In the genomic region with DNA sequence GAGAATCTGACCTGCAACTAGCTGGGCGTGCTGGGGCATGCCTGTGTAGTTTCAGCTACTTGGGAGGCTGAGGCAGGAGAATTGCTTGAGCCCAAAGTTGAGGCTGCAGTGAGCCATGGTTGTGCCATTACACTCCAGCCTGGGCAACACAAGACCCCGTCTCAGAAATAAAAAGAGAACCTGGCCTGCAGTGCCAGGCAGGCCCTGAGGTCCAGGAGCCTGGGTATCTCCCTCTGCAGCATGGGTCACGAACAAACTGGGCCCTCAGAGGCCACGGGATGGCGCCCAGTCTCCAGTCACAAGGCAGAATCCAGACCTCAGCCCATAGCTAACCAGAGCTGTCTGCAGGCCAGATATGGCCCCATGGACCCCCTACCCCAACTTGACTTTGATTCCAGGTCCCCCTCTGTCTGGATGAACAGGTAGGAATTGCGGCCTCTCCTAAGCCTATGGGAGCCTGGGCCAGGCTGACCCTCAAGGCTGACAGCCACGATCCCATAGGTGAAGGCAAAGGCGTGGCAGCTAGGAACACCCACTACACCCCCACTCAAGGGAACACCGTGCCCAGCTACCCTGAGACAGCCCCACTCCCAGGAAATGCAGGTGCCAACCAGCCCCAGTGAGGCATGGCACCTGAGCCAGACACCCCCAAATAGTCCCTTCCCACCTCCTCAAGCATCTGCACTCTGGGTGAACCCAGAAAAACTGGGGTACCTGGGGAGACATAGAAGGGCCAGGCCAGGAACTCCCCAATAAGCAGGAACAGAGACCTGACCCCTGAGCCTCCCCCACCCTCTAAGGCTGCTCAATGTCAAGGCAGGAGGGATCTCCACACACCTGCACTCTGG, we compare ENCODE assay signal across 8 cellular contexts. TPM values are rescaled to one million over a fixed set of nuclear protein-coding genes. Genes with fewer than 3 reads are reported as not detected.
DNase-seq lines count a peak whose midpoint lies in the region; ATAC-seq and TF ChIP-seq lines count a peak whose summit lies in the region.

No MANE protein-coding gene starts in this region.

- H3K4me3 Mint-ChIP-seq in CD8-positive, alpha-beta memory T cell: peak overlapping the region; percentile 97 to 100 (median 99)

- intact Hi-C loops in esophagus squamous epithelium (cut with DNase I): no loop called here

- H3K9me2 ChIP-seq in neural cell (ENCODE audit: insufficient read depth, low read length): no peaks in the 10 kb centered on the region

- CTCF ChIA-PET in CD8-positive, alpha-beta memory T cell (lab: Charles Lee): interaction anchor here (1.1 to 1.9 kb wide), 6 partner anchors 10 to 139 kb away, joined by 3 to 31 read pairs (median 4); no protein-coding TSS in a partner anchor

- peaks cover 14% of the 10 kb centered on the region for H3F3A ChIP-seq in neural cell (ENCODE audit: insufficient read depth, low read length, poor library complexity, severe bottlenecking)

- TF ChIP-seq EP300 in neural cell (conservative IDR thresholded peaks at IDR 0.05; ENCODE audit: poor library complexity, severe bottlenecking): no peak

- peak overlapping the region; percentile 85 to 98 (median 94) for H3K27ac Mint-ChIP-seq in CD8-positive, alpha-beta memory T cell

- H3K4me1 ChIP-seq in CD8-positive, alpha-beta memory T cell (ENCODE audit: insufficient read depth, low read length): peaks cover 29% of the 10 kb centered on the region
- peaks cover 26 to 43% (median 26%) of the 10 kb centered on the region in 3 donors for H3K4me1 ChIP-seq in esophagus squamous epithelium

- no peak for TF ChIP-seq RAD21 in neural cell (conservative IDR thresholded peaks at IDR 0.05)

- peaks cover 24 to 54% (median 26%) of the 10 kb centered on the region in 3 donors for H3K36me3 Mint-ChIP-seq in CD8-positive, alpha-beta memory T cell

- no peaks in the 10 kb centered on the region for H3K9me3 ChIP-seq in CD8-positive, alpha-beta memory T cell (ENCODE audit: low read length)
- H3K9me3 ChIP-seq in esophagus squamous epithelium: peaks cover 0 to 3% (median 0%) of the 10 kb centered on the region in 3 donors
- H3K9me3 ChIP-seq in neural cell (ENCODE audit: low read length): no peaks in the 10 kb centered on the region

- peak overlapping the region; percentile 90 for H3K4me2 ChIP-seq in neural cell (ENCODE audit: low read length)

- peaks cover 51% of the 10 kb centered on the region for H4K20me1 ChIP-seq in neural cell (ENCODE audit: insufficient read depth)

- peak overlapping the region; percentile 86 for H3K4me3 ChIP-seq in CD8-positive, alpha-beta memory T cell (ENCODE audit: low read length)
- H3K4me3 ChIP-seq in esophagus squamous epithelium (peak overlapping the region; percentile 4 to 99 (median 82)), neural cell (ENCODE audit: low read length) (peak overlapping the region; percentile 97)

- TF ChIP-seq POLR2A in esophagus squamous epithelium (IDR thresholded peaks at IDR 0.05): peak in 3 of 4 donors; percentile 7 to 63 (median 28)

- peaks cover 40% of the 10 kb centered on the region for H3K36me3 ChIP-seq in CD8-positive, alpha-beta memory T cell (ENCODE audit: insufficient read depth, low read length)
- peaks cover 34 to 55% (median 45%) of the 10 kb centered on the region in 3 donors for H3K36me3 ChIP-seq in esophagus squamous epithelium
- H3K36me3 ChIP-seq in neural cell (ENCODE audit: insufficient read depth, low read length): peaks cover 26% of the 10 kb centered on the region

- no peak overlapping the region for H3K27ac ChIP-seq in CD8-positive, alpha-beta memory T cell (ENCODE audit: low read depth, low read length)
- H3K27ac ChIP-seq in esophagus squamous epithelium: peak overlapping the region; percentile 65 to 100 (median 90)
- H3K27ac ChIP-seq in neural cell (ENCODE audit: low read length): peak overlapping the region; percentile 29

- peak in 3 of 5 donors; percentile 29 to 57 (median 37) for DNase-seq in CD8-positive, alpha-beta memory T cell
- peak; percentile 75 for DNase-seq in HT1080 (ENCODE audit: low read depth)
- peak; percentile 45 for DNase-seq in activated CD4-positive, alpha-beta T cell treated with anti-CD3 and anti-CD28 coated beads, Interleukin-2, amount 50 U/mL, for 1 hour
- no peak for DNase-seq in esophagus squamous epithelium (lab: John Stamatoyannopoulos, UW)
- DNase-seq in NCI-H446 treated with DMSO at 0.1 percent for 48 hours (lab: John Stamatoyannopoulos, UW): no peak

- POLR2A ChIA-PET in CD8-positive, alpha-beta memory T cell (lab: Charles Lee): interaction anchor here (0.6 to 3.2 kb wide), 4 partner anchors 14 to 139 kb away, joined by 3 to 29 read pairs (median 5); no protein-coding TSS in a partner anchor

- TF ChIP-seq CTCF in esophagus squamous epithelium (IDR thresholded peaks at IDR 0.05): peak in 3 of 6 experiments; percentile 5 to 12 (median 7)
- TF ChIP-seq CTCF in neural cell (IDR thresholded peaks at IDR 0.05; ENCODE audit: poor library complexity, severe bottlenecking): no peak

- ATAC-seq in HG02610 (IDR thresholded peaks at IDR 0.05; ENCODE audit: unreplicated experiment) (no peak), GM21529 (IDR thresholded peaks at IDR 0.05; ENCODE audit: unreplicated experiment) (no peak)

- WGBS in esophagus squamous epithelium, 2 donors: 39 to 40% methylated on average over 4 to 5 of the region's 9 CpGs

- H3K9me3 Mint-ChIP-seq in CD8-positive, alpha-beta memory T cell: peaks cover 0 to 14% (median 0%) of the 10 kb centered on the region in 5 donors

- peaks cover 37 to 56% (median 46%) of the 10 kb centered on the region in 3 donors for H3K4me1 Mint-ChIP-seq in CD8-positive, alpha-beta memory T cell

- no peaks in the 10 kb centered on the region for H3K27me3 ChIP-seq in CD8-positive, alpha-beta memory T cell (ENCODE audit: insufficient read depth, low read length, poor library complexity, severe bottlenecking)
- H3K27me3 ChIP-seq in esophagus squamous epithelium: no peaks in the 10 kb centered on the region
- no peaks in the 10 kb centered on the region for H3K27me3 ChIP-seq in neural cell (ENCODE audit: insufficient read depth, low read depth, low read length)

- H3K9ac ChIP-seq in neural cell (ENCODE audit: low read length): peak overlapping the region; percentile 100

- H2AFZ ChIP-seq in neural cell (ENCODE audit: low read depth, low read length): no peak overlapping the region

- H3K27me3 Mint-ChIP-seq in CD8-positive, alpha-beta memory T cell: peaks cover 0 to 27% of the 10 kb centered on the region in 2 donors

- peaks cover 70% of the 10 kb centered on the region for H3K79me2 ChIP-seq in neural cell (replicated peaks; ENCODE audit: insufficient read depth, low read length)

TF ChIP-seq in neural cell, 6 proteins besides CTCF, POLR2A, EP300 and RAD21:
- TF ChIP-seq EZH2 (IDR thresholded peaks at IDR 0.05; ENCODE audit: borderline replicate concordance, insufficient read depth, low read length, poor library complexity, severe bottlenecking) (no peak), MXI1 (conservative IDR thresholded peaks at IDR 0.05; ENCODE audit: poor library complexity, severe bottlenecking) (peak; percentile 12), POLR2AphosphoS5 (IDR thresholded peaks at IDR 0.05) (peak; percentile 58), TAF1 (IDR thresholded peaks at IDR 0.05; ENCODE audit: low read depth) (no peak), SMC3 (conservative IDR thresholded peaks at IDR 0.05; ENCODE audit: poor library complexity) (no peak)
- TF ChIP-seq, protein P1, sequence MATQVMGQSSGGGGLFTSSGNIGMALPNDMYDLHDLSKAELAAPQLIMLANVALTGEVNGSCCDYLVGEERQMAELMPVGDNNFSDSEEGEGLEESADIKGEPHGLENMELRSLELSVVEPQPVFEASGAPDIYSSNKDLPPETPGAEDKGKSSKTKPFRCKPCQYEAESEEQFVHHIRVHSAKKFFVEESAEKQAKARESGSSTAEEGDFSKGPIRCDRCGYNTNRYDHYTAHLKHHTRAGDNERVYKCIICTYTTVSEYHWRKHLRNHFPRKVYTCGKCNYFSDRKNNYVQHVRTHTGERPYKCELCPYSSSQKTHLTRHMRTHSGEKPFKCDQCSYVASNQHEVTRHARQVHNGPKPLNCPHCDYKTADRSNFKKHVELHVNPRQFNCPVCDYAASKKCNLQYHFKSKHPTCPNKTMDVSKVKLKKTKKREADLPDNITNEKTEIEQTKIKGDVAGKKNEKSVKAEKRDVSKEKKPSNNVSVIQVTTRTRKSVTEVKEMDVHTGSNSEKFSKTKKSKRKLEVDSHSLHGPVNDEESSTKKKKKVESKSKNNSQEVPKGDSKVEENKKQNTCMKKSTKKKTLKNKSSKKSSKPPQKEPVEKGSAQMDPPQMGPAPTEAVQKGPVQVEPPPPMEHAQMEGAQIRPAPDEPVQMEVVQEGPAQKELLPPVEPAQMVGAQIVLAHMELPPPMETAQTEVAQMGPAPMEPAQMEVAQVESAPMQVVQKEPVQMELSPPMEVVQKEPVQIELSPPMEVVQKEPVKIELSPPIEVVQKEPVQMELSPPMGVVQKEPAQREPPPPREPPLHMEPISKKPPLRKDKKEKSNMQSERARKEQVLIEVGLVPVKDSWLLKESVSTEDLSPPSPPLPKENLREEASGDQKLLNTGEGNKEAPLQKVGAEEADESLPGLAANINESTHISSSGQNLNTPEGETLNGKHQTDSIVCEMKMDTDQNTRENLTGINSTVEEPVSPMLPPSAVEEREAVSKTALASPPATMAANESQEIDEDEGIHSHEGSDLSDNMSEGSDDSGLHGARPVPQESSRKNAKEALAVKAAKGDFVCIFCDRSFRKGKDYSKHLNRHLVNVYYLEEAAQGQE (IDR thresholded peaks at IDR 0.05; ENCODE audit: borderline replicate concordance): no peak

RNA-seq across cellular contexts. Expression of a gene that starts 4.0 kb away (rescaled TPM):
- total RNA-seq in CD8-positive, alpha-beta memory T cell: 1,000 to 10,000 TPM; 7,281 to 7,320 TPM
- polyA plus RNA-seq in CD8-positive, alpha-beta memory T cell: 15,398 TPM
- 3,371 and 6,770 TPM in 2 replicates for total RNA-seq in HT1080 (2014; rRNA removed; shearing (Covaris generic))
- polyA plus RNA-seq in HT1080 (2015; cell fraction: cytosol; rRNA removed): 6,796 and 8,116 TPM in 2 replicates
- 4,498 and 5,171 TPM in 2 replicates for polyA plus RNA-seq in HT1080 (2015; cell fraction: nucleus; rRNA removed)
- total RNA-seq in esophagus squamous epithelium: 1,000 to 10,000 TPM; 1,929 to 4,068 (median 3,351) TPM
- polyA plus RNA-seq in neural cell: 1,962 and 2,032 TPM in 2 replicates
- 2,211 and 2,349 TPM in 2 replicates for polyA minus RNA-seq in neural cell

RNA-seq across cellular contexts. Expression of a gene that starts 12.8 kb away (rescaled TPM):
- total RNA-seq in CD8-positive, alpha-beta memory T cell: 10 to 100 TPM; 16.3 to 16.9 TPM
- 3.0 TPM for polyA plus RNA-seq in CD8-positive, alpha-beta memory T cell
- total RNA-seq in HT1080 (2014; rRNA removed; shearing (Covaris generic)): 12.1 and 17.6 TPM in 2 replicates
- polyA plus RNA-seq in HT1080 (2015; cell fraction: cytosol; rRNA removed): 10.8 and 11.7 TPM in 2 replicates
- polyA plus RNA-seq in HT1080 (2015; cell fraction: nucleus; rRNA removed): 20.9 and 23.0 TPM in 2 replicates
- 1 to 10 TPM; 6.2 to 9.6 (median 8.3) TPM for total RNA-seq in esophagus squamous epithelium
- polyA plus RNA-seq in neural cell: 1.1 and 2.8 TPM in 2 replicates
- polyA minus RNA-seq in neural cell: 9.5 and 11.2 TPM in 2 replicates

Comparison
In these comparisons a context has a peak if more than half of its experiments do, and no peak if none do; other contexts are left out.
1. DNase-seq: peak in CD8-positive, alpha-beta memory T cell (3 of 5), HT1080 (single experiment) and activated CD4-positive, alpha-beta T cell treated with anti-CD3 and anti-CD28 coated beads, Interleukin-2, amount 50 U/mL, for 1 hour (single experiment); none in esophagus squamous epithelium (single experiment) and NCI-H446 treated with DMSO at 0.1 percent for 48 hours (single experiment).
2. Peak in every context shown above with its lines, with median percentiles within 50 percentile points of each other: H3K4me3 ChIP-seq.